ENCODE assay signal across 9 cellular contexts in the genomic region with DNA sequence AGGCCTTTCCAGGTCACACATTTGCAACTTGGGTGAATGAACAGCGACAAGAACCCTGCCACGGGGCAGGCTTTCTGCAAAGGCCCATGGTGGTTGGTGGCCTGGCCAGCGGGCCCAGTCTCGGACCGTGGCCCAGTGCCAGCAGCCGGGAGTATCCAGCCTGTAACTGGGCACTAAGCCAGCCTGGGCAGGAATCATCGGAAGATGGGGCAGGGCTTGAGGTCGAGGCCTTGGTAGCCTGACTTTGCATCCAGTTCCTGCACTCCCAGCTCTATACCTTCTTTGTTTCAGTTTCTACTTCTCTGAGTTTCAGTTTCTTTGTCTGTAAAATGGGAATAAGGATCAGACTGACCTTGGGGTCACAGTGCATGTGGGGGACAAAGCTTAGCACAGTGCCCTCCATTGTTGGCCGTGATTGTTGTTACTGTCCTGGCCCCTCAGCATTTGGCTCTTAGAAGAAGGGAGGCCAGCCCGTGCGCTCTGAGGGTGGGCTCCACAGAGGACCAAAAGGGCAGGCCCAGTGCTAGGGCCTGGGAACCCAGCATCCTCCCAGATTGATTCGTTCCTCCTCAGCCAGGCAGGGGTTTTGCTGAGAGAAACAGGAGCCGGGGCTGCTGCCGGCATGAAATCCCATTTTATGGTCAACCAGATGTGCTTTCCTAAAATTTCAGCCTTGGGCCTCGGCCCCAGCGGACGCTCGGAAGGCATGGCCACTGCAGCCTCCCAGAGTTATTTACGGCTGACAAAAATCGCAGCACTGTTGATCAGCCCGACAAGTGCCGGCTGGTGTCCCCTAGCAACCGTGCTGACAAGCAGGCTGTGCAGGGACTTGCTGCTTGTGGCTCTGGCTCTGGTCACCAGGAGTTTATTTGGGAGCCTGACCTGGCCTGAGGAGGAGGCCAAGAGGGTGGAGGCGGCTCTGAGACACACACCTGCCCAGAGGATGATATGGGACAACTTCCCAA. TPM values are rescaled to one million over a fixed set of nuclear protein-coding genes. Genes with fewer than 3 reads are reported as not detected.
DNase-seq lines count a peak whose midpoint lies in the region; ATAC-seq and TF ChIP-seq lines count a peak whose summit lies in the region.
"Had no signal": no experiment of that assay in that cellular context is flagged by ENCODE, and none has a peak within 500 bp of the region (broad histone marks: within the 10 kb centered on the region; RNA-seq: fewer than 3 reads in every experiment).

No MANE protein-coding gene starts in this region.

- H3K27ac ChIP-seq in Peyer's patch (peak overlapping the region in 3 of 4 donors; percentile 11 to 59 (median 48)), hepatocyte (no peak overlapping the region)

- H3K9me3 ChIP-seq in Peyer's patch (no peaks in the 10 kb centered on the region), neuron (ENCODE audit: low read length) (no peaks in the 10 kb centered on the region), hepatocyte (ENCODE audit: low read depth) (no peaks in the 10 kb centered on the region)

- H4K20me1 ChIP-seq in hepatocyte (ENCODE audit: insufficient read depth, poor library complexity, severe bottlenecking), result peaks cover 14% of the 10 kb centered on the region

- no peak overlapping the region for H3K4me2 ChIP-seq in hepatocyte

- peak overlapping the region; percentile 32 for H2AFZ ChIP-seq in neuron (ENCODE audit: low read depth, low read length)
- H2AFZ ChIP-seq in hepatocyte, result no peak overlapping the region

- H3K79me2 ChIP-seq in hepatocyte, result no peaks in the 10 kb centered on the region

- H3K4me1 ChIP-seq in Peyer's patch (peaks cover 0 to 27% (median 6%) of the 10 kb centered on the region in 4 donors), neuron (ENCODE audit: insufficient read depth, low read length) (peaks cover 19% of the 10 kb centered on the region), hepatocyte (ENCODE audit: insufficient read depth) (no peaks in the 10 kb centered on the region)

- TF ChIP-seq CTCF in AG10803 (conservative IDR thresholded peaks at IDR 0.05; ENCODE audit: low read length), result no peak
- no peak for TF ChIP-seq CTCF in Peyer's patch (IDR thresholded peaks at IDR 0.05)
- TF ChIP-seq CTCF in fibroblast of mammary gland (conservative IDR thresholded peaks at IDR 0.05; ENCODE audit: control insufficient read depth, insufficient read depth, low read depth, low read length), result no peak
- TF ChIP-seq CTCF in hepatocyte (IDR thresholded peaks at IDR 0.05; ENCODE audit: poor library complexity), result no peak

- no peaks in the 10 kb centered on the region for H3K27me3 ChIP-seq in Peyer's patch
- no peaks in the 10 kb centered on the region for H3K27me3 ChIP-seq in neuron (ENCODE audit: insufficient read depth, low read length)
- H3K27me3 ChIP-seq in hepatocyte, result no peaks in the 10 kb centered on the region

- H3K36me3 ChIP-seq in Peyer's patch (peaks cover 0 to 93% (median 0%) of the 10 kb centered on the region in 3 donors), neuron (ENCODE audit: insufficient read depth, low read length) (no peaks in the 10 kb centered on the region), hepatocyte (replicated peaks; ENCODE audit: insufficient read depth, low read depth) (no peaks in the 10 kb centered on the region)

- DNase-seq in AG10803 (ENCODE audit: low read depth), result peak; percentile 54
- DNase-seq in Peyer's patch, result peak in 2 of 3 donors; percentile 66 to 78
- DNase-seq in fibroblast of mammary gland (ENCODE audit: low read depth), result peak; percentile 75
- DNase-seq in hepatocyte (ENCODE audit: low spot score), result no peak
- DNase-seq in NCI-H748 treated with DMSO at 0.1 percent for 48 hours (lab: John Stamatoyannopoulos, UW), result no peak
- no peak for DNase-seq in KBM-7
- DNase-seq: Karpas-422 had no signal

- no peaks in the 10 kb centered on the region for H3K9me2 ChIP-seq in hepatocyte (replicated peaks; ENCODE audit: insufficient read depth)

- ATAC-seq in HG02571 (IDR thresholded peaks at IDR 0.05; ENCODE audit: unreplicated experiment), result no peak

- in situ Hi-C loops in KBM-7 (cut with MboI; ENCODE audit: low pct_unique_long_range_greater_than_20kb, low sequenced_read_pairs), result no loop called here

- WGBS in hepatocyte (ENCODE audit: low lambda C conversion rate, missing lambda C conversion rate), result 77% methylated on average over 24 of the region's 24 CpGs

- no peak for TF ChIP-seq POLR2A in Peyer's patch (IDR thresholded peaks at IDR 0.05)

- H3K4me3 ChIP-seq in AG10803 (ENCODE audit: low read length), result no peak overlapping the region
- no peak overlapping the region for H3K4me3 ChIP-seq in Peyer's patch
- H3K4me3 ChIP-seq in fibroblast of mammary gland (ENCODE audit: control insufficient read depth, low read depth, low read length), result no peak overlapping the region
- peak overlapping the region; percentile 32 for H3K4me3 ChIP-seq in neuron (ENCODE audit: low read length)
- no peak overlapping the region for H3K4me3 ChIP-seq in hepatocyte

RNA-seq across cellular contexts. Expression of a gene that starts 43.6 kb away (rescaled TPM):
- 10 to 100 TPM; 51.5 to 77.6 (median 57.4) TPM for total RNA-seq in Peyer's patch
- total RNA-seq in hepatocyte, result 35.4 and 36.1 TPM in 2 replicates
- 14.9 and 15.2 TPM in 2 replicates for polyA plus RNA-seq in hepatocyte

Comparison
In these comparisons a context has a peak if more than half of its experiments do, and no peak if none do; other contexts are left out.
1. DNase-seq: peak in AG10803 (single experiment), Peyer's patch (2 of 3) and fibroblast of mammary gland (single experiment); none in hepatocyte (single experiment), NCI-H748 treated with DMSO at 0.1 percent for 48 hours (single experiment) and KBM-7 (single experiment).